ENCODE assay signal across 8 cellular contexts in the genomic region with DNA sequence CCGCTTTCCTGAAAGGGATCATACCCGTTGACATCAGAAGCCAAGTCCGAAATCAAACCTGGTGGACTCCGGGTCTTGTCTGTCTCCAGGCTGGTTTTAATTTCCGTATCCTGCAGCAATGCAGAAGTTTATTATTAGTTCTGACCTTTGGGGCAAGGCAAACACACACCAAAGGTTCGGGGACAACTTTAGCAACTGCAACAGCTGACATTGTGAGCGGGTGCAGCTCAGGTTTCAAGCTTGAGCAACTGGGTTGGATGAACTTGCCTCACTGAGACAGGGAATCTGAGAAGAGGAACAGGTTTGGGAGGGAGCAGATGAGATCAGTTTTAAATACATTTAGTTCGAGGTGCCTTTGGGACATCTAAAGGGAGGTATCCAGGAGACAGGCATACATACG.
A peak's percentile ranks its signal among the peaks of the same experiment; 100 is the strongest.
DNase-seq lines count a peak whose midpoint lies in the region; ATAC-seq, FAIRE-seq and TF ChIP-seq lines count a peak whose summit lies in the region.

No MANE protein-coding gene starts in this region.

- no peaks in the 10 kb centered on the region for H3K79me1 ChIP-seq in H1 (ENCODE audit: low read depth, low read length)

- FAIRE-seq in H1 (lab: Jason Lieb, UNC): no peak

- H3K4me3 Mint-ChIP-seq in progenitor cell of endocrine pancreas (ENCODE audit: low read depth): no peak overlapping the region

- H3K79me2 ChIP-seq in H1 (ENCODE audit: control insufficient read depth in 1 of 2, insufficient read depth in 2 of 2, low read length in 2 of 2): no peaks in the 10 kb centered on the region

- H3K56ac ChIP-seq in H1 (replicated peaks; ENCODE audit: insufficient read length, low read depth, low read length): no peak overlapping the region

- TF ChIP-seq RAD21 in H1 (IDR thresholded peaks at IDR 0.05 in 1 of 2, conservative IDR thresholded peaks at IDR 0.05 in 1 of 2; ENCODE audit: low read depth in 2 of 2, low read length in 2 of 2): no peak

- H3K4me1 ChIP-seq in H1 (replicated peaks in 1 of 4; ENCODE audit: control insufficient read depth in 3 of 4, insufficient read depth in 4 of 4, low read length in 3 of 4): peaks cover 0 to 7% (median 3%) of the 10 kb centered on the region in 4 experiments; a peak in 3 of 7 replicates

- CTCF ChIA-PET in H1 (lab: Charles Lee; ENCODE audit: partially characterized antibody): interaction anchor here (0.6 to 2.3 kb wide), 10 partner anchors 10 to 158 kb away, joined by 3 to 14 read pairs (median 3); no protein-coding TSS in a partner anchor

- no peaks in the 10 kb centered on the region for H3K36me3 ChIP-seq in H1 (ENCODE audit: control insufficient read depth in 2 of 4, insufficient read depth in 4 of 4, low read length in 3 of 4)

- 70% methylated on average over 9 of the region's 9 CpGs; no CpG with 5 or more reads in 1 of the 2 experiments for WGBS in H1 (ENCODE audit: extremely low coverage in 1 of 2, insufficient coverage in 1 of 2, insufficient read length in 1 of 2, insufficient replicate concordance in 2 of 2, low coverage in 1 of 2, low lambda C conversion rate in 2 of 2, missing lambda C conversion rate in 1 of 2), 2 experiments

- no peak overlapping the region for H3K4ac ChIP-seq in H1 (replicated peaks; ENCODE audit: insufficient read length, low read depth, low read length)

- H3K14ac ChIP-seq in H1 (ENCODE audit: insufficient read length): no peak overlapping the region

- H2BK5ac ChIP-seq in H1 (ENCODE audit: low read depth, low read length): no peak overlapping the region

- no peaks in the 10 kb centered on the region for H3K23me2 ChIP-seq in H1 (ENCODE audit: low read depth, low read length)

- no peak overlapping the region for H4K5ac ChIP-seq in H1 (ENCODE audit: insufficient read length, low read depth, low read length)

- H3K27me3 Mint-ChIP-seq in progenitor cell of endocrine pancreas: no peaks in the 10 kb centered on the region

- H3K23ac ChIP-seq in H1 (ENCODE audit: insufficient read length): no peak overlapping the region

- no peak overlapping the region for H4K91ac ChIP-seq in H1 (replicated peaks; ENCODE audit: insufficient read length, low read length)

- POLR2A ChIA-PET in H1 (lab: Charles Lee; ENCODE audit: partially characterized antibody): no interaction called here

- H3K27ac ChIP-seq in H1 (ENCODE audit: low read depth, low read length): no peak overlapping the region

- no peak for TF ChIP-seq POLR2A in H1 (IDR thresholded peaks at IDR 0.05; ENCODE audit: control extremely low read depth in 1 of 2, low read depth in 2 of 2, low read length in 2 of 2)

- H3K36me3 Mint-ChIP-seq in progenitor cell of endocrine pancreas (ENCODE audit: insufficient read depth): peaks cover 1% of the 10 kb centered on the region

- H3K9ac ChIP-seq in H1 (replicated peaks in 1 of 4; ENCODE audit: extremely low read depth in 1 of 4, low read depth in 3 of 4, low read length in 3 of 4): no peak overlapping the region; a peak in 1 of 7 replicates

- no peak overlapping the region for H2BK120ac ChIP-seq in H1 (replicated peaks; ENCODE audit: low read depth, low read length)

- no peak overlapping the region for H2BK15ac ChIP-seq in H1 (ENCODE audit: low read length)

- peak overlapping the region; percentile 35 to 63 for H3K4me2 ChIP-seq in H1 (ENCODE audit: insufficient read depth in 1 of 2, low read depth in 2 of 2, low read length in 2 of 2)

- no peak for TF ChIP-seq EP300 in H1 (IDR thresholded peaks at IDR 0.05; ENCODE audit: borderline replicate concordance in 1 of 2, low read depth in 2 of 2, low read length in 2 of 2)

- no peak overlapping the region for H2BK20ac ChIP-seq in H1 (ENCODE audit: low read length)

- H2BK12ac ChIP-seq in H1 (ENCODE audit: low read depth, low read length): no peak overlapping the region

- H4K8ac ChIP-seq in H1 (ENCODE audit: extremely low read depth, insufficient read depth, low read length): no peak overlapping the region

- H3K18ac ChIP-seq in H1 (ENCODE audit: extremely low read depth, low read length): no peak overlapping the region; the same call in 1 of the 2 replicates

- H3K4me1 Mint-ChIP-seq in progenitor cell of endocrine pancreas (ENCODE audit: low read depth): peaks cover 10% of the 10 kb centered on the region

- no peak overlapping the region for H2AK5ac ChIP-seq in H1 (ENCODE audit: low read depth, low read length)

- H3K4me3 ChIP-seq in GM12865 (ENCODE audit: low read depth, low read length) (no peak overlapping the region), H1 (ENCODE audit: extremely low read depth in 1 of 4, insufficient read depth in 2 of 4, low read depth in 3 of 4, low read length in 4 of 4) (peak overlapping the region in 2 of 4 experiments; percentile 76 to 84; a peak in 1 of 8 replicates)

- TF ChIP-seq CTCF in GM12865 (IDR thresholded peaks at IDR 0.05; ENCODE audit: insufficient read depth, low read depth, low read length, missing control alignments) (no peak), H1 (IDR thresholded peaks at IDR 0.05; ENCODE audit: control extremely low read depth in 1 of 3, insufficient read depth in 1 of 3, low read depth in 1 of 3, low read length in 3 of 3) (no peak), progenitor cell of endocrine pancreas (IDR thresholded peaks at IDR 0.05; ENCODE audit: unreplicated experiment) (no peak)

- H3K27ac Mint-ChIP-seq in progenitor cell of endocrine pancreas: peak overlapping the region; percentile 78

- H3K9me3 Mint-ChIP-seq in progenitor cell of endocrine pancreas (ENCODE audit: low read depth): peaks cover 16% of the 10 kb centered on the region

- DNase-seq in GM12865 (ENCODE audit: low read depth) (peak; percentile 0), NCI-H69 (lab: John Stamatoyannopoulos, UW) (peak; percentile 0), H1 (ENCODE audit: low read depth in 1 of 2, low spot score in 2 of 2) (no peak), progenitor cell of endocrine pancreas (ENCODE audit: low spot score, unreplicated experiment) (no peak), NCI-H128 (lab: John Stamatoyannopoulos, UW; ENCODE audit: unreplicated experiment) (no peak)

- H3K9me3 ChIP-seq in H1 (ENCODE audit: insufficient read depth in 2 of 2, low read depth in 1 of 2, low read length in 1 of 2): no peaks in the 10 kb centered on the region

- no peaks in the 10 kb centered on the region for H4K20me1 ChIP-seq in H1 (replicated peaks in 1 of 2; ENCODE audit: control insufficient read depth in 1 of 2, insufficient read depth in 2 of 2, low read length in 2 of 2)

- no peak for ATAC-seq in GM18868 (IDR thresholded peaks at IDR 0.05; ENCODE audit: unreplicated experiment)
- ATAC-seq in GM18511 (IDR thresholded peaks at IDR 0.05; ENCODE audit: unreplicated experiment): no peak
- no peak for ATAC-seq in HG03095 (IDR thresholded peaks at IDR 0.05; ENCODE audit: unreplicated experiment)

- no peaks in the 10 kb centered on the region for H3K27me3 ChIP-seq in H1 (replicated peaks in 1 of 4; ENCODE audit: control insufficient read depth in 3 of 4, extremely low read depth in 1 of 4, insufficient read depth in 3 of 4, low read length in 3 of 4)

- 0 out of 2 replicates have a peak overlapping the region, but pooled peaks have one; percentile 22 for H2AFZ ChIP-seq in H1 (ENCODE audit: low read length)

TF ChIP-seq in H1, 55 proteins besides CTCF, POLR2A, EP300 and RAD21:
- no peak for TF ChIP-seq CHD1 (IDR thresholded peaks at IDR 0.05; ENCODE audit: low read depth, low read length)
- TF ChIP-seq, protein P1, sequence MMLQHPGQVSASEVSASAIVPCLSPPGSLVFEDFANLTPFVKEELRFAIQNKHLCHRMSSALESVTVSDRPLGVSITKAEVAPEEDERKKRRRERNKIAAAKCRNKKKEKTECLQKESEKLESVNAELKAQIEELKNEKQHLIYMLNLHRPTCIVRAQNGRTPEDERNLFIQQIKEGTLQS (IDR thresholded peaks at IDR 0.05; ENCODE audit: insufficient read depth, low read depth, low read length): no peak
- no peak for TF ChIP-seq CEBPB (IDR thresholded peaks at IDR 0.05; ENCODE audit: low read depth, low read length)
- TF ChIP-seq YY1 (IDR thresholded peaks at IDR 0.05; ENCODE audit: low read depth, low read length): no peak
- TF ChIP-seq, protein P2, sequence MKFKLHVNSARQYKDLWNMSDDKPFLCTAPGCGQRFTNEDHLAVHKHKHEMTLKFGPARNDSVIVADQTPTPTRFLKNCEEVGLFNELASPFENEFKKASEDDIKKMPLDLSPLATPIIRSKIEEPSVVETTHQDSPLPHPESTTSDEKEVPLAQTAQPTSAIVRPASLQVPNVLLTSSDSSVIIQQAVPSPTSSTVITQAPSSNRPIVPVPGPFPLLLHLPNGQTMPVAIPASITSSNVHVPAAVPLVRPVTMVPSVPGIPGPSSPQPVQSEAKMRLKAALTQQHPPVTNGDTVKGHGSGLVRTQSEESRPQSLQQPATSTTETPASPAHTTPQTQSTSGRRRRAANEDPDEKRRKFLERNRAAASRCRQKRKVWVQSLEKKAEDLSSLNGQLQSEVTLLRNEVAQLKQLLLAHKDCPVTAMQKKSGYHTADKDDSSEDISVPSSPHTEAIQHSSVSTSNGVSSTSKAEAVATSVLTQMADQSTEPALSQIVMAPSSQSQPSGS (IDR thresholded peaks at IDR 0.05; ENCODE audit: low read length): no peak
- no peak for TF ChIP-seq CBX8 (IDR thresholded peaks at IDR 0.05; ENCODE audit: borderline replicate concordance, low read depth, low read length)
- TF ChIP-seq JUND (IDR thresholded peaks at IDR 0.05; ENCODE audit: low read length): no peak

Comparison
In these comparisons a context has a peak if more than half of its experiments do, and no peak if none do; other contexts are left out.
1. DNase-seq: peak in GM12865 (single experiment) and NCI-H69 (single experiment); none in H1 (0 of 2), progenitor cell of endocrine pancreas (single experiment) and NCI-H128 (single experiment).